In the genomic region with DNA sequence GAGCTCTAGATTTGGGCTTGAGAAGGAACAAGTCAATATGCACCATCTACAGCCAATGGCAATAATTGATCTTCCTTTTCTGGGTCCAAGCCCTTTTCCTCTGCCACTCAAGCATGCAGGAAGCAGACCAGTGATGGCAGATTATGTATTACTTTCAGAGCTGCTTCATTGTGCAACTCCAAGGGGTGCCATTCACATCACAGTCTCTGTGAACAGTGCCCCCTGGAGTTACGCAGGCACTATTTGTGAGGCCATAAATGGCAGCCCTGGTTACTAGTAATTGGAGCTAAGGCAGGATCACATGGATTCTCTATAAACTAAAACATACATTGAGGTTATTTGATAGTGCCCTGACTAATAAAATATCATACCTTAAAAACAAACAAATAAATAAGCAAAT, we compare ENCODE assay signal across 9 cellular contexts.
DNase-seq lines count a peak whose midpoint lies in the region; ATAC-seq, FAIRE-seq and TF ChIP-seq lines count a peak whose summit lies in the region.
"Had no signal": no experiment of that assay in that cellular context is flagged by ENCODE, and none has a peak within 500 bp of the region (broad histone marks: within the 10 kb centered on the region; RNA-seq: fewer than 3 reads in every experiment).

No MANE protein-coding gene starts in this region.

- peaks cover 6% of the 10 kb centered on the region for H3K9me3 Mint-ChIP-seq in astrocyte (ENCODE audit: unreplicated experiment)

- peak; percentile 85 for DNase-seq in A673 (ENCODE audit: low spot score)
- DNase-seq in astrocyte (ENCODE audit: low read depth) = no peak
- DNase-seq in AG20443 (ENCODE audit: low spot score) = no peak
- no peak for DNase-seq in GM03348 (ENCODE audit: low spot score)
- no peak for DNase-seq in posterior cingulate gyrus

- no peaks in the 10 kb centered on the region for H3K36me3 Mint-ChIP-seq in astrocyte (ENCODE audit: low read depth, unreplicated experiment)

- H2AFZ ChIP-seq in astrocyte (ENCODE audit: low read depth, low read length) = no peak overlapping the region

- CTCF ChIA-PET in A673 (lab: Charles Lee) = interaction anchor here (0.7 to 1.1 kb wide), 2 partner anchors 61 to 520 kb away, joined by 3 to 4 read pairs; no protein-coding TSS in a partner anchor

- H3K27me3 Mint-ChIP-seq in astrocyte (ENCODE audit: low read depth, unreplicated experiment) = no peaks in the 10 kb centered on the region

- H3K4me3 ChIP-seq in A673 (ENCODE audit: low read depth, low read length, poor library complexity, severe bottlenecking) (no peak overlapping the region), astrocyte (ENCODE audit: insufficient read depth, low read depth, low read length) (no peak overlapping the region)

- peaks cover 35% of the 10 kb centered on the region for H3K4me1 ChIP-seq in A673 (ENCODE audit: insufficient read depth, low read length, poor library complexity, severe bottlenecking)
- no peaks in the 10 kb centered on the region for H3K4me1 ChIP-seq in astrocyte (ENCODE audit: insufficient read depth, low read length)

- no peaks in the 10 kb centered on the region for H3K4me1 Mint-ChIP-seq in astrocyte (ENCODE audit: low read depth, unreplicated experiment)

- ATAC-seq in GM19395 (IDR thresholded peaks at IDR 0.05; ENCODE audit: unreplicated experiment) (peak; percentile 81), HG03558 (IDR thresholded peaks at IDR 0.05; ENCODE audit: extremely low read depth, unreplicated experiment) (peak; percentile 78), esophagus mucosa (no peak)

- no peak overlapping the region for H3K4me2 ChIP-seq in astrocyte (ENCODE audit: low read length)

- H3K27ac ChIP-seq in A673 (ENCODE audit: low read depth, low read length, poor library complexity, severe bottlenecking) (no peak overlapping the region), astrocyte (ENCODE audit: low read depth, low read length) (no peak overlapping the region)

- no peaks in the 10 kb centered on the region for H3K36me3 ChIP-seq in A673 (ENCODE audit: insufficient read depth, low read length, poor library complexity, severe bottlenecking)
- no peaks in the 10 kb centered on the region for H3K36me3 ChIP-seq in astrocyte (ENCODE audit: insufficient read depth, low read length)

- no peak overlapping the region for H3K9ac ChIP-seq in astrocyte (ENCODE audit: low read length)

- H3K4me3 Mint-ChIP-seq in astrocyte (ENCODE audit: unreplicated experiment) = no peak overlapping the region

- no peaks in the 10 kb centered on the region for H3K79me2 ChIP-seq in astrocyte (ENCODE audit: insufficient read depth, low read length)

- TF ChIP-seq CTCF in A673 (conservative IDR thresholded peaks at IDR 0.05; ENCODE audit: low read depth, low read length) (peak; percentile 71), astrocyte (IDR thresholded peaks at IDR 0.05; ENCODE audit: insufficient read depth, low read depth, low read length) (peak; percentile 5)

- POLR2A ChIA-PET in A673 (lab: Charles Lee; ENCODE audit: low non-redundant PET) = no interaction called here

- no peaks in the 10 kb centered on the region for H4K20me1 ChIP-seq in astrocyte (ENCODE audit: insufficient read depth, low read length)

- H3K27me3 ChIP-seq in A673 (replicated peaks; ENCODE audit: insufficient read depth, low read depth, low read length, poor library complexity) (no peaks in the 10 kb centered on the region), astrocyte (ENCODE audit: insufficient read depth, low read length) (no peaks in the 10 kb centered on the region)

- H3K27ac Mint-ChIP-seq in astrocyte (ENCODE audit: unreplicated experiment) = no peak overlapping the region

- intact Hi-C loops in A673 (cut with micrococcal nuclease; ENCODE audit: unreplicated experiment) = loop anchor here (5.0 kb wide), 1 partner anchor 313 kb away; the partner anchor contains the start of gene SLC7A11
- intact Hi-C loops in posterior cingulate gyrus (cut with DNase I) = no loop called here

- no peak for FAIRE-seq in astrocyte (lab: Jason Lieb, UNC)
- FAIRE-seq: G401.6 had no signal

- H3K9me3 ChIP-seq in A673 (ENCODE audit: low read depth, low read length, poor library complexity, severe bottlenecking) (no peaks in the 10 kb centered on the region), astrocyte (ENCODE audit: insufficient read depth, low read depth, low read length) (no peaks in the 10 kb centered on the region)

- no TSS peak for BruUV-seq in A673 (replicated peaks; lab: Mats Ljungman, UMichigan)
